Comparison of ENCODE assay signal across 8 cellular contexts in genomic region chr2:128317186-128317897, GRCh38. TPM values are rescaled to one million over a fixed set of nuclear protein-coding genes. Genes with fewer than 3 reads are reported as not detected.
A peak's percentile ranks its signal among the peaks of the same experiment; 100 is the strongest.
DNase-seq lines count a peak whose midpoint lies in the region; ATAC-seq and TF ChIP-seq lines count a peak whose summit lies in the region.

No MANE protein-coding gene starts in this region.

- peak overlapping the region; percentile 29 for H3K9ac ChIP-seq in parathyroid adenoma

- H3K36me3 ChIP-seq in gastroesophageal sphincter = peaks cover 0 to 6% of the 10 kb centered on the region in 2 donors
- no peaks in the 10 kb centered on the region for H3K36me3 ChIP-seq in parathyroid adenoma (ENCODE audit: control insufficient read depth, insufficient read depth, low read length)

- no peaks in the 10 kb centered on the region for H3K9me3 Mint-ChIP-seq in activated CD4-positive, alpha-beta memory T cell treated with anti-CD3 and anti-CD28 coated beads, Interleukin-2, amount 10 ng/mL, durations not matched to agents 7 days and 5 days

- peak; percentile 47 for ATAC-seq in GM21576 (IDR thresholded peaks at IDR 0.05; ENCODE audit: unreplicated experiment)
- ATAC-seq in gastroesophageal sphincter = no peak

- H3K4me1 ChIP-seq in gastroesophageal sphincter (peaks cover 0 to 72% (median 33%) of the 10 kb centered on the region in 3 donors), parathyroid adenoma (peaks cover 24% of the 10 kb centered on the region)

- CTCF ChIA-PET in activated CD4-positive, alpha-beta memory T cell treated with anti-CD3 and anti-CD28 coated beads, Interleukin-2, amount 10 ng/mL, durations not matched to agents 7 days and 5 days (lab: Charles Lee) = no interaction called here

- H3K27me3 ChIP-seq in gastroesophageal sphincter = no peaks in the 10 kb centered on the region
- H3K27me3 ChIP-seq in parathyroid adenoma (ENCODE audit: control insufficient read depth, insufficient read depth, low read length) = no peaks in the 10 kb centered on the region

- TF ChIP-seq POLR2A in gastroesophageal sphincter (IDR thresholded peaks at IDR 0.05) = no peak

- no peaks in the 10 kb centered on the region for H3K9me3 ChIP-seq in gastroesophageal sphincter
- H3K9me3 ChIP-seq in parathyroid adenoma (ENCODE audit: control insufficient read depth, low read length) = no peaks in the 10 kb centered on the region

- peak overlapping the region; percentile 94 for H3K4me2 ChIP-seq in parathyroid adenoma (ENCODE audit: low read length)

- H3K4me1 Mint-ChIP-seq in activated CD4-positive, alpha-beta memory T cell treated with anti-CD3 and anti-CD28 coated beads, Interleukin-2, amount 10 ng/mL, durations not matched to agents 7 days and 5 days = peaks cover 17% of the 10 kb centered on the region

- H3K27ac Mint-ChIP-seq in activated CD4-positive, alpha-beta memory T cell treated with anti-CD3 and anti-CD28 coated beads, Interleukin-2, amount 10 ng/mL, durations not matched to agents 7 days and 5 days = no peak overlapping the region

- POLR2A ChIA-PET in activated CD4-positive, alpha-beta memory T cell treated with anti-CD3 and anti-CD28 coated beads, Interleukin-2, amount 10 ng/mL, durations not matched to agents 7 days and 5 days (lab: Charles Lee) = interaction anchor here (0.9 to 1.0 kb wide), 2 partner anchors 9 to 226 kb away, joined by 3 read pairs; partner anchors contain the start of gene UGGT1

- peaks cover 14% of the 10 kb centered on the region for H3K27me3 Mint-ChIP-seq in activated CD4-positive, alpha-beta memory T cell treated with anti-CD3 and anti-CD28 coated beads, Interleukin-2, amount 10 ng/mL, durations not matched to agents 7 days and 5 days

- H3K4me3 ChIP-seq in GM12875 (ENCODE audit: low read depth, low read length) = peak overlapping the region; percentile 40
- peak overlapping the region; percentile 52 for H3K4me3 ChIP-seq in Jurkat, Clone E6-1 (ENCODE audit: low read length)
- peak overlapping the region; percentile 83 to 89 for H3K4me3 ChIP-seq in gastroesophageal sphincter
- peak overlapping the region; percentile 62 for H3K4me3 ChIP-seq in parathyroid adenoma (ENCODE audit: low read depth, low read length)

- H3K79me2 ChIP-seq in parathyroid adenoma = peaks cover 47% of the 10 kb centered on the region

- H3K27ac ChIP-seq in gastroesophageal sphincter (peak overlapping the region in 1 of 4 donors; percentile 75), parathyroid adenoma (peak overlapping the region; percentile 6)

- no peak for TF ChIP-seq EP300 in gastroesophageal sphincter (IDR thresholded peaks at IDR 0.05)

- peak overlapping the region; percentile 74 for H3K4me3 Mint-ChIP-seq in activated CD4-positive, alpha-beta memory T cell treated with anti-CD3 and anti-CD28 coated beads, Interleukin-2, amount 10 ng/mL, durations not matched to agents 7 days and 5 days

- H2AFZ ChIP-seq in parathyroid adenoma = peak overlapping the region; percentile 62

- no peak for TF ChIP-seq CTCF in GM12875 (IDR thresholded peaks at IDR 0.05; ENCODE audit: borderline replicate concordance, insufficient read depth, low read depth, low read length)
- no peak for TF ChIP-seq CTCF in gastroesophageal sphincter (IDR thresholded peaks at IDR 0.05)
- no peak for TF ChIP-seq CTCF in parathyroid adenoma (IDR thresholded peaks at IDR 0.05)

- DNase-seq in Jurkat, Clone E6-1 (ENCODE audit: low read depth, low spot score) = no peak
- DNase-seq in activated CD4-positive, alpha-beta memory T cell treated with anti-CD3 and anti-CD28 coated beads, Interleukin-2, amount 10 ng/mL, durations not matched to agents 7 days and 5 days = peak; percentile 26
- no peak for DNase-seq in hepatic stellate cell (ENCODE audit: low spot score)
- no peak for DNase-seq in midbrain (lab: John Stamatoyannopoulos, UW)

- WGBS in gastroesophageal sphincter (ENCODE audit: low coverage in 1 of 2), 2 donors = 0% methylated on average over 4 to 9 of the region's 34 CpGs

- H3K36me3 Mint-ChIP-seq in activated CD4-positive, alpha-beta memory T cell treated with anti-CD3 and anti-CD28 coated beads, Interleukin-2, amount 10 ng/mL, durations not matched to agents 7 days and 5 days (ENCODE audit: low read depth) = no peaks in the 10 kb centered on the region

RNA-seq across cellular contexts. Expression of gene HS6ST1, which starts 1.3 kb away (rescaled TPM):
- polyA plus RNA-seq in Jurkat, Clone E6-1 (2012; ENCODE audit: insufficient read depth, insufficient read length) = 41.6 TPM
- total RNA-seq in activated CD4-positive, alpha-beta memory T cell treated with anti-CD3 and anti-CD28 coated beads, Interleukin-2, amount 10 ng/mL, durations not matched to agents 7 days and 5 days = 1 to 10 TPM; 6.2 to 6.8 TPM
- 10 to 100 TPM; 20.5 to 43.6 (median 32.1) TPM for total RNA-seq in gastroesophageal sphincter
